9 cellular contexts compared by ENCODE assay signal in genomic region chr11:94968334-94968958, GRCh38. TPM values are rescaled to one million over a fixed set of nuclear protein-coding genes. Genes with fewer than 3 reads are reported as not detected.
DNase-seq lines count a peak whose midpoint lies in the region; ATAC-seq and TF ChIP-seq lines count a peak whose summit lies in the region.
"Had no signal": no experiment of that assay in that cellular context is flagged by ENCODE, and none has a peak within 500 bp of the region (broad histone marks: within the 10 kb centered on the region; RNA-seq: fewer than 3 reads in every experiment).

No MANE protein-coding gene starts in this region.

- TF ChIP-seq POLR2A in heart left ventricle (IDR thresholded peaks at IDR 0.05) (no peak), upper lobe of left lung (IDR thresholded peaks at IDR 0.05) (no peak)

- DNase-seq in heart left ventricle (no peak), Right ventricle myocardium superior (no peak), RWPE1 (ENCODE audit: low spot score) (peak; percentile 26), fibroblast of mammary gland (ENCODE audit: low read depth) (peak; percentile 75), upper lobe of left lung (no peak), GM19238 (ENCODE audit: insufficient read length, low spot score) (no peak)

- 94 to 96% (median 95%) methylated on average over 1 of the region's 1 CpG for WGBS in heart left ventricle, 4 donors
- WGBS in upper lobe of left lung, 2 donors: 100% methylated on average over 1 of the region's 1 CpG

- POLR2A ChIA-PET in RWPE1 (lab: Yijun Ruan, JAX; ENCODE audit: low non-redundant PET): no interaction called here

- intact Hi-C loops in heart left ventricle (cut with DNase I) (loop anchor here (2.0 to 10.0 kb wide), 6 partner anchors 94 to 806 kb away; no protein-coding TSS in a partner anchor), Right ventricle myocardium superior (cut with DNase I) (no loop called here)

- H3K27ac ChIP-seq in heart left ventricle (no peak overlapping the region), RWPE1 (no peak overlapping the region), upper lobe of left lung (no peak overlapping the region)
- H3K27ac ChIP-seq: SJSA1 had no signal

- H3K36me3 ChIP-seq in heart left ventricle: peaks cover 0 to 86% (median 85%) of the 10 kb centered on the region in 9 donors
- H3K36me3 ChIP-seq in upper lobe of left lung: peaks cover 43 to 87% (median 68%) of the 10 kb centered on the region in 4 donors

- H3K4me3 ChIP-seq in heart left ventricle (no peak overlapping the region), fibroblast of mammary gland (ENCODE audit: control insufficient read depth, low read depth, low read length) (no peak overlapping the region), upper lobe of left lung (no peak overlapping the region)
- H3K4me3 ChIP-seq: SJSA1 had no signal

- CTCF ChIA-PET in RWPE1 (lab: Yijun Ruan, JAX): interaction anchor here (0.7 to 2.2 kb wide), 4 partner anchors 226 to 1253 kb away, joined by 3 to 13 read pairs (median 3); no protein-coding TSS in a partner anchor

- TF ChIP-seq EP300 in upper lobe of left lung (IDR thresholded peaks at IDR 0.05): no peak

- TF ChIP-seq CTCF in heart left ventricle (IDR thresholded peaks at IDR 0.05) (peak; percentile 26 to 63 (median 54)), RWPE1 (conservative IDR thresholded peaks at IDR 0.05; ENCODE audit: low read depth) (peak; percentile 68), fibroblast of mammary gland (conservative IDR thresholded peaks at IDR 0.05; ENCODE audit: control insufficient read depth, insufficient read depth, low read depth, low read length) (peak; percentile 75), upper lobe of left lung (IDR thresholded peaks at IDR 0.05) (peak in 4 of 6 experiments; percentile 16 to 46 (median 33))

- H3K4me1 ChIP-seq in heart left ventricle (peaks cover 4 to 19% (median 11%) of the 10 kb centered on the region in 12 donors), upper lobe of left lung (peaks cover 4 to 12% (median 8%) of the 10 kb centered on the region in 4 donors)
- H3K4me1 ChIP-seq: SJSA1 had no signal

- H3K27me3 ChIP-seq in heart left ventricle: no peaks in the 10 kb centered on the region
- no peaks in the 10 kb centered on the region for H3K27me3 ChIP-seq in upper lobe of left lung
- H3K27me3 ChIP-seq: SJSA1 had no signal

- no peak for ATAC-seq in heart left ventricle
- no peak for ATAC-seq in Right ventricle myocardium superior (ENCODE audit: poor library complexity)
- no peak for ATAC-seq in upper lobe of left lung (ENCODE audit: low FRiP score in 2 of 2)
- no peak for ATAC-seq in GM21360 (IDR thresholded peaks at IDR 0.05; ENCODE audit: unreplicated experiment)
- ATAC-seq in GM21737 (IDR thresholded peaks at IDR 0.05; ENCODE audit: unreplicated experiment): no peak

- H3K9me3 ChIP-seq in heart left ventricle (no peaks in the 10 kb centered on the region), upper lobe of left lung (no peaks in the 10 kb centered on the region)
- H3K9me3 ChIP-seq: SJSA1 had no signal

RNA-seq across cellular contexts. Expression of gene CWC15, which starts 4.9 kb away (rescaled TPM):
- 10 to 100 TPM; 54.4 to 81.8 (median 62.6) TPM for total RNA-seq in heart left ventricle
- polyA plus RNA-seq in heart left ventricle: 100 to 1,000 TPM in 1 of 2 donors, 10 to 100 TPM in 1; 71.4 to 118 TPM
- total RNA-seq in Right ventricle myocardium superior: 74.8 TPM
- 10 to 100 TPM; 23.0 to 55.5 (median 42.6) TPM for total RNA-seq in upper lobe of left lung

RNA-seq across cellular contexts. Expression of gene KDM4D, which starts 5.1 kb away (rescaled TPM):
- 1 to 10 TPM in 3 of 9 donors, under 1 TPM in 5, not detected in 1; 0.65 to 1.3 (median 0.95) TPM for total RNA-seq in heart left ventricle
- polyA plus RNA-seq in heart left ventricle: under 1 TPM; 0.19 to 0.85 TPM
- 0.40 TPM for total RNA-seq in Right ventricle myocardium superior
- under 1 TPM in 4 of 6 donors, not detected in 2; 0.20 to 0.74 (median 0.59) TPM for total RNA-seq in upper lobe of left lung

RNA-seq across cellular contexts. Expression of gene KDM4E, which starts 56.6 kb away (rescaled TPM):
- total RNA-seq in heart left ventricle: not detected
- not detected for polyA plus RNA-seq in heart left ventricle
- not detected for total RNA-seq in Right ventricle myocardium superior
- total RNA-seq in upper lobe of left lung: not detected
- total RNA-seq: SJSA1 had no signal

Comparison
In these comparisons a context has a peak if more than half of its experiments do, and no peak if none do; other contexts are left out.
1. DNase-seq: peak in RWPE1 (single experiment) and fibroblast of mammary gland (single experiment); none in heart left ventricle (0 of 5), Right ventricle myocardium superior (single experiment), upper lobe of left lung (0 of 2) and GM19238 (single experiment).
2. Peak in every context shown above with its lines, with median percentiles within 50 percentile points of each other: CTCF ChIP-seq.